21 cellular contexts compared by ENCODE assay signal in genomic region chr3:111952866-111953450, GRCh38. TPM values are rescaled to one million over a fixed set of nuclear protein-coding genes. Genes with fewer than 3 reads are reported as not detected.
"Had no signal": no experiment of that assay in that cellular context is flagged by ENCODE, and none has a peak within 500 bp of the region (broad histone marks: within the 10 kb centered on the region; RNA-seq: fewer than 3 reads in every experiment).

No MANE protein-coding gene starts in this region.

- H3K4me3 ChIP-seq: MG63, SJSA1, SK-N-MC had no signal

- H3K27ac ChIP-seq: SJSA1, SK-N-MC had no signal

- H3K27me3 ChIP-seq: MG63, SJSA1 had no signal

- DNase-seq: IMR-90, Karpas-422, KG1, MG63, NCI-H1092 treated with DMSO at 0.1 percent for 48 hours, NCI-H1436, NCI-H187, NCI-H2029, NCI-H2081 treated with DMSO at 0.1 percent for 48 hours, NCI-H2171, NCI-H226, NCI-H446, NCI-H510A, NCI-H69, NCI-H774, Right ventricle myocardium superior, RPMI8226, SIG-M5 had no signal

- ATAC-seq: HepG2 had no signal

- H3K9me3 ChIP-seq: MG63, SJSA1 had no signal

RNA-seq across cellular contexts. Expression of gene TAGLN3, which starts 45.8 kb away (rescaled TPM):
- total RNA-seq: Right ventricle myocardium superior, SJSA1 had no signal
